In genomic region chr2:27050996-27051901, GRCh38 we compare ENCODE assay signal across 8 cellular contexts. TPM values are rescaled to one million over a fixed set of nuclear protein-coding genes. Genes with fewer than 3 reads are reported as not detected.
DNase-seq lines count a peak whose midpoint lies in the region; ATAC-seq lines count a peak whose summit lies in the region.

Gene AGBL5 (plus strand): TSS chr2:27051668. CDS start chr2:27052959, 1,291 bp downstream.

- DNase-seq in COR-L47 (lab: John Stamatoyannopoulos, UW) (peak; percentile 93), HT1080 (ENCODE audit: low read depth) (peak; percentile 94), NOMO-1 (lab: John Stamatoyannopoulos, UW; ENCODE audit: unreplicated experiment in 2 of 2) (peak; percentile 85 to 91), lung microvascular endothelial cell (ENCODE audit: low read depth in 2 of 2) (peak; percentile 93 to 96)
- DNase-seq in activated CD8-positive, alpha-beta memory T cell treated with anti-CD3 and anti-CD28 coated beads for 24 hours: peak; percentile 99
- DNase-seq in effector CD8-positive, alpha-beta T cell (lab: John Stamatoyannopoulos, UW): peak; percentile 92
- peak; percentile 92 to 96 (median 92) for DNase-seq in stimulated activated CD4-positive, alpha-beta T cell treated with anti-CD3 and anti-CD28 coated beads, TNF-alpha, amount 100 ng/mL, for 4 hours (ENCODE audit: low read depth in 3 of 3)

- ATAC-seq in GM21367 (IDR thresholded peaks at IDR 0.05; ENCODE audit: unreplicated experiment): peak; percentile 64

RNA-seq across cellular contexts. Expression of gene AGBL5, which starts in this region (rescaled TPM):
- total RNA-seq in HT1080 (2014; rRNA removed; shearing (Covaris generic)): 20.6 and 26.6 TPM in 2 replicates
- polyA plus RNA-seq in HT1080 (2015; cell fraction: cytosol; rRNA removed): 26.4 and 29.0 TPM in 2 replicates
- polyA plus RNA-seq in HT1080 (2015; cell fraction: nucleus; rRNA removed): 12.4 and 12.8 TPM in 2 replicates
- 13.7 and 13.9 TPM in 2 replicates for total RNA-seq in lung microvascular endothelial cell

Comparison
In these comparisons a context has a peak if more than half of its experiments do, and no peak if none do; other contexts are left out.
1. Peak in every context shown above with its lines: DNase-seq and ATAC-seq.